In genomic region chr20:45104786-45105185, GRCh38 we compare ENCODE assay signal across 12 cellular contexts. TPM values are rescaled to one million over a fixed set of nuclear protein-coding genes. Genes with fewer than 3 reads are reported as not detected.
A peak's percentile ranks its signal among the peaks of the same experiment; 100 is the strongest.
DNase-seq lines count a peak whose midpoint lies in the region; ATAC-seq, FAIRE-seq and TF ChIP-seq lines count a peak whose summit lies in the region.
"Had no signal": no experiment of that assay in that cellular context is flagged by ENCODE, and none has a peak within 500 bp of the region (broad histone marks: within the 10 kb centered on the region; RNA-seq: fewer than 3 reads in every experiment).

No MANE protein-coding gene starts in this region.

- peak; percentile 95 for DNase-seq in HS-5 (ENCODE audit: low read depth)
- no peak for DNase-seq in SK-N-SH
- DNase-seq in fibroblast of the aortic adventitia (ENCODE audit: low read depth): peak; percentile 73
- DNase-seq in stromal cell of bone marrow (ENCODE audit: low read depth): peak; percentile 73
- no peak for DNase-seq in D341Med (ENCODE audit: low spot score)
- DNase-seq in HepG2 (ENCODE audit: low spot score): no peak
- DNase-seq: activated CD4-positive, alpha-beta T cell treated with anti-CD3 and anti-CD28 coated beads for 4 hours; activated naive CD4-positive, alpha-beta T cell treated with anti-CD3 and anti-CD28 coated beads for 36 hours; H9; NCI-H1417 treated with DMSO at 0.1 percent for 48 hours; Peyer's patch had no signal

- H3K9ac ChIP-seq in SK-N-SH (peak overlapping the region; percentile 48; the same call in 1 of the 2 replicates), HepG2 (ENCODE audit: insufficient read depth, low read depth, low read length) (no peak overlapping the region)

- ATAC-seq in HG02763 (IDR thresholded peaks at IDR 0.05; ENCODE audit: unreplicated experiment) (no peak), HepG2 (no peak)

- no peaks in the 10 kb centered on the region for H3K79me2 ChIP-seq in SK-N-SH (ENCODE audit: insufficient read depth)
- no peaks in the 10 kb centered on the region for H3K79me2 ChIP-seq in HepG2 (ENCODE audit: insufficient read depth, low read length)

- H3K36me3 ChIP-seq in SK-N-SH (replicated peaks in 1 of 2; ENCODE audit: control insufficient read depth in 1 of 2, insufficient read depth in 2 of 2, low read length in 1 of 2) (no peaks in the 10 kb centered on the region), HepG2 (replicated peaks in 1 of 2; ENCODE audit: control insufficient read depth in 1 of 2, insufficient read depth in 2 of 2, low read length in 2 of 2) (no peaks in the 10 kb centered on the region)
- H3K36me3 ChIP-seq: Peyer's patch had no signal

- H3K4me1 ChIP-seq in SK-N-SH (ENCODE audit: control insufficient read depth in 1 of 2, insufficient read depth in 2 of 2, low read depth in 1 of 2, low read length in 1 of 2) (no peaks in the 10 kb centered on the region), HepG2 (ENCODE audit: insufficient read depth, low read length) (peaks cover 18% of the 10 kb centered on the region)

- no peaks in the 10 kb centered on the region for H4K20me1 ChIP-seq in SK-N-SH (ENCODE audit: insufficient read depth)
- no peaks in the 10 kb centered on the region for H4K20me1 ChIP-seq in HepG2 (ENCODE audit: insufficient read depth, low read length)

- TF ChIP-seq EP300 in SK-N-SH (IDR thresholded peaks at IDR 0.05; ENCODE audit: borderline replicate concordance in 1 of 2, low read depth in 1 of 2, low read length in 1 of 2): peak in 1 of 2 experiments; percentile 75; a peak in 2 of 4 replicates
- no peak for TF ChIP-seq EP300 in HepG2 (IDR thresholded peaks at IDR 0.05; ENCODE audit: low read depth in 2 of 2, low read length in 2 of 2)
- no peak for TF ChIP-seq EP300 in HepG2 (CRISPR knock-in tag; IDR thresholded peaks at IDR 0.05; ENCODE audit: borderline replicate concordance)

- no peaks in the 10 kb centered on the region for H3K9me2 ChIP-seq in SK-N-SH

- no peak for FAIRE-seq in HepG2 (lab: Jason Lieb, UNC)

- H3K9me3 ChIP-seq in SK-N-SH: no peaks in the 10 kb centered on the region
- no peaks in the 10 kb centered on the region for H3K9me3 ChIP-seq in HepG2 (ENCODE audit: low read length)
- H3K9me3 ChIP-seq: Peyer's patch had no signal

- WGBS in SK-N-SH (ENCODE audit: low lambda C conversion rate): 18% methylated on average over 5 of the region's 5 CpGs
- 32% methylated on average over 5 of the region's 5 CpGs for WGBS in HepG2 (ENCODE audit: low lambda C conversion rate)

- no TSS peak for BruUV-seq in HepG2 (replicated peaks; lab: Mats Ljungman, UMichigan)

- H2AFZ ChIP-seq in SK-N-SH (ENCODE audit: low read depth) (peak overlapping the region; percentile 60; the same call in 1 of the 2 replicates), HepG2 (ENCODE audit: low read length) (no peak overlapping the region)

- H3K27ac ChIP-seq in SK-N-SH (ENCODE audit: low read depth in 2 of 2, low read length in 1 of 2) (peak overlapping the region; percentile 11 to 74; a peak in 3 of 4 replicates), HepG2 (ENCODE audit: extremely low read length, insufficient read depth, low read length) (no peak overlapping the region)
- H3K27ac ChIP-seq: Peyer's patch had no signal

- H3F3A ChIP-seq in SK-N-SH (replicated peaks; ENCODE audit: insufficient read depth): peaks cover 14% of the 10 kb centered on the region

- H3K4me3 ChIP-seq in SK-N-SH (ENCODE audit: low read depth in 2 of 2, low read length in 1 of 2): no peak overlapping the region
- H3K4me3 ChIP-seq in fibroblast of the aortic adventitia (ENCODE audit: low read depth, low read length): no peak overlapping the region
- no peak overlapping the region for H3K4me3 ChIP-seq in HepG2 (replicated peaks in 1 of 3; ENCODE audit: insufficient read depth in 1 of 3, low read depth in 2 of 3, low read length in 3 of 3)
- H3K4me3 ChIP-seq: Peyer's patch had no signal

- intact Hi-C loops in HepG2 (cut with micrococcal nuclease; ENCODE audit: unreplicated experiment): no loop called here

- peak overlapping the region; percentile 51 for H3K4me2 ChIP-seq in SK-N-SH
- H3K4me2 ChIP-seq in HepG2 (ENCODE audit: low read depth, low read length): no peak overlapping the region

- TF ChIP-seq RAD21 in SK-N-SH (IDR thresholded peaks at IDR 0.05; ENCODE audit: low read length): no peak
- no peak for TF ChIP-seq RAD21 in HepG2 (CRISPR knock-in tag; IDR thresholded peaks at IDR 0.05)

- POLR2A ChIA-PET in SK-N-SH (lab: Yijun Ruan, JAX): no interaction called here
- POLR2A ChIA-PET in HepG2 (lab: Yijun Ruan, JAX): no interaction called here

- CTCF ChIA-PET in SK-N-SH (lab: Yijun Ruan, JAX): interaction anchor here (0.9 to 13.3 kb wide), 5 partner anchors 8 to 186 kb away, joined by 3 to 158 read pairs (median 7); no protein-coding TSS in a partner anchor
- CTCF ChIA-PET in HepG2 (lab: Yijun Ruan, JAX; ENCODE audit: low intra/inter-chr PET ratio, low total read pairs): no interaction called here

- no peak for TF ChIP-seq CTCF in SK-N-SH (IDR thresholded peaks at IDR 0.05)
- no peak for TF ChIP-seq CTCF in fibroblast of the aortic adventitia (IDR thresholded peaks at IDR 0.05; ENCODE audit: insufficient read depth, low read length)
- no peak for TF ChIP-seq CTCF in HepG2 (CRISPR knock-in tag; IDR thresholded peaks at IDR 0.05)

- in situ Hi-C loops in HepG2 (cut with HindIII; ENCODE audit: extremely low pct_ligation_motif_present, low pct_unique_long_range_greater_than_20kb): no loop called here

- H3K27me3 ChIP-seq in SK-N-SH (ENCODE audit: insufficient read depth): no peaks in the 10 kb centered on the region
- peaks cover 1 to 27% of the 10 kb centered on the region in 2 experiments; a peak in 4 of 5 replicates for H3K27me3 ChIP-seq in HepG2 (ENCODE audit: control insufficient read depth in 1 of 2, insufficient read depth in 2 of 2, low read length in 2 of 2)

- TF ChIP-seq POLR2A in HepG2 (IDR thresholded peaks at IDR 0.05; ENCODE audit: insufficient read depth in 1 of 2, low read depth in 2 of 2, low read length in 2 of 2): no peak

RNA-seq across cellular contexts. Expression of gene KCNS1, which starts 3.9 kb away (rescaled TPM):
- 0.07 and 0.13 TPM in 2 replicates for polyA plus RNA-seq in SK-N-SH (2012; rRNA removed)
- polyA plus RNA-seq in SK-N-SH (2012; cell fraction: cytosol; rRNA removed): 0.06 and 0.08 TPM in 2 replicates
- 0.10 and 0.16 TPM in 2 replicates for polyA plus RNA-seq in SK-N-SH (2012; cell fraction: nucleus; rRNA removed)
- total RNA-seq in fibroblast of the aortic adventitia (ENCODE audit: low replicate concordance): 0.18 TPM in 1 of 2 replicates, not detected in the other
- not detected in 2 replicates for total RNA-seq in HepG2 (2016; rRNA removed; fragmentation: Illumina TruSeq; extraction: Trizol)
- not detected in 2 replicates for total RNA-seq in HepG2 (2016; cell fraction: cytosol; rRNA removed; fragmentation: Illumina TruSeq; extraction: Trizol; ENCODE audit: low read depth)
- not detected in 2 replicates for total RNA-seq in HepG2 (2016; cell fraction: insoluble cytoplasmic fraction; rRNA removed; fragmentation: Illumina TruSeq; extraction: Trizol)
- not detected in 2 replicates for total RNA-seq in HepG2 (2016; cell fraction: membrane; rRNA removed; fragmentation: Illumina TruSeq; extraction: Trizol)
- total RNA-seq in HepG2 (2016; cell fraction: nucleus; rRNA removed; fragmentation: Illumina TruSeq; extraction: Trizol): not detected in 2 replicates
- polyA plus RNA-seq in HepG2 (2011; rRNA removed): 0.03 TPM in 1 of 2 replicates, not detected in the other
- polyA plus RNA-seq in HepG2 (2011; cell fraction: cytosol; rRNA removed): not detected in 2 replicates
- not detected in 2 replicates for polyA plus RNA-seq in HepG2 (2011; cell fraction: nucleus; rRNA removed)
- polyA plus RNA-seq in HepG2 (2012): not detected in 2 replicates
- not detected in 2 replicates for polyA plus RNA-seq in HepG2 (2016; cell fraction: cytosol; fragmentation: Illumina TruSeq; extraction: Trizol; ENCODE audit: low read depth)
- polyA plus RNA-seq in HepG2 (2016; cell fraction: insoluble cytoplasmic fraction; fragmentation: Illumina TruSeq; extraction: Trizol; ENCODE audit: low read depth): not detected in 2 replicates
- not detected in 2 replicates for polyA plus RNA-seq in HepG2 (2016; cell fraction: membrane; fragmentation: Illumina TruSeq; extraction: Trizol; ENCODE audit: low read depth)
- not detected in 2 replicates for polyA plus RNA-seq in HepG2 (2016; cell fraction: nucleus; fragmentation: Illumina TruSeq; extraction: Trizol; ENCODE audit: insufficient read depth, low read depth)
- not detected in 2 replicates for polyA minus RNA-seq in HepG2 (2011; rRNA and poly(A)+ RNA removed; ENCODE audit: low replicate concordance)
- not detected in 2 replicates for polyA minus RNA-seq in HepG2 (2011; cell fraction: cytosol; rRNA and poly(A)+ RNA removed)
- polyA minus RNA-seq in HepG2 (2011; cell fraction: nucleus; rRNA and poly(A)+ RNA removed): not detected in 2 replicates

RNA-seq across cellular contexts. Expression of gene WFDC5, which starts 10.2 kb away (rescaled TPM):
- polyA plus RNA-seq in SK-N-SH (2012; rRNA removed) (0.08 and 0.11 TPM in 2 replicates), HepG2 (2011; rRNA removed) (not detected in 2 replicates)
- polyA plus RNA-seq in SK-N-SH (2012; cell fraction: cytosol; rRNA removed): 0.04 TPM in 2 replicates
- polyA plus RNA-seq in SK-N-SH (2012; cell fraction: nucleus; rRNA removed): 0.10 and 0.21 TPM in 2 replicates
- total RNA-seq in fibroblast of the aortic adventitia (ENCODE audit: low replicate concordance) (not detected in 2 replicates), HepG2 (2016; rRNA removed; fragmentation: Illumina TruSeq; extraction: Trizol) (not detected in 2 replicates)
- total RNA-seq in HepG2 (2016; cell fraction: cytosol; rRNA removed; fragmentation: Illumina TruSeq; extraction: Trizol; ENCODE audit: low read depth): not detected in 2 replicates
- not detected in 2 replicates for total RNA-seq in HepG2 (2016; cell fraction: insoluble cytoplasmic fraction; rRNA removed; fragmentation: Illumina TruSeq; extraction: Trizol)
- not detected in 2 replicates for total RNA-seq in HepG2 (2016; cell fraction: membrane; rRNA removed; fragmentation: Illumina TruSeq; extraction: Trizol)
- not detected in 2 replicates for total RNA-seq in HepG2 (2016; cell fraction: nucleus; rRNA removed; fragmentation: Illumina TruSeq; extraction: Trizol)
- polyA plus RNA-seq in HepG2 (2011; cell fraction: cytosol; rRNA removed): not detected in 2 replicates
- polyA plus RNA-seq in HepG2 (2011; cell fraction: nucleus; rRNA removed): not detected in 2 replicates
- not detected in 2 replicates for polyA plus RNA-seq in HepG2 (2012)
- not detected in 2 replicates for polyA plus RNA-seq in HepG2 (2016; cell fraction: cytosol; fragmentation: Illumina TruSeq; extraction: Trizol; ENCODE audit: low read depth)
- polyA plus RNA-seq in HepG2 (2016; cell fraction: insoluble cytoplasmic fraction; fragmentation: Illumina TruSeq; extraction: Trizol; ENCODE audit: low read depth): not detected in 2 replicates
- not detected in 2 replicates for polyA plus RNA-seq in HepG2 (2016; cell fraction: membrane; fragmentation: Illumina TruSeq; extraction: Trizol; ENCODE audit: low read depth)
- not detected in 2 replicates for polyA plus RNA-seq in HepG2 (2016; cell fraction: nucleus; fragmentation: Illumina TruSeq; extraction: Trizol; ENCODE audit: insufficient read depth, low read depth)
- polyA minus RNA-seq in HepG2 (2011; rRNA and poly(A)+ RNA removed; ENCODE audit: low replicate concordance): not detected in 2 replicates
- polyA minus RNA-seq in HepG2 (2011; cell fraction: cytosol; rRNA and poly(A)+ RNA removed): not detected in 2 replicates
- not detected in 2 replicates for polyA minus RNA-seq in HepG2 (2011; cell fraction: nucleus; rRNA and poly(A)+ RNA removed)
- total RNA-seq: activated naive CD4-positive, alpha-beta T cell treated with anti-CD3 and anti-CD28 coated beads for 36 hours; H9; Peyer's patch had no signal

RNA-seq across cellular contexts. Expression of gene WFDC12, which starts 19.5 kb away (rescaled TPM):
- polyA plus RNA-seq in SK-N-SH (2012; rRNA removed): not detected in 2 replicates
- not detected in 2 replicates for polyA plus RNA-seq in SK-N-SH (2012; cell fraction: cytosol; rRNA removed)
- polyA plus RNA-seq in SK-N-SH (2012; cell fraction: nucleus; rRNA removed): not detected in 2 replicates
- not detected in 2 replicates for total RNA-seq in fibroblast of the aortic adventitia (ENCODE audit: low replicate concordance)
- total RNA-seq in HepG2 (2016; rRNA removed; fragmentation: Illumina TruSeq; extraction: Trizol): not detected in 2 replicates
- not detected in 2 replicates for total RNA-seq in HepG2 (2016; cell fraction: cytosol; rRNA removed; fragmentation: Illumina TruSeq; extraction: Trizol; ENCODE audit: low read depth)
- not detected in 2 replicates for total RNA-seq in HepG2 (2016; cell fraction: insoluble cytoplasmic fraction; rRNA removed; fragmentation: Illumina TruSeq; extraction: Trizol)
- total RNA-seq in HepG2 (2016; cell fraction: membrane; rRNA removed; fragmentation: Illumina TruSeq; extraction: Trizol): not detected in 2 replicates
- not detected in 2 replicates for total RNA-seq in HepG2 (2016; cell fraction: nucleus; rRNA removed; fragmentation: Illumina TruSeq; extraction: Trizol)
- not detected in 2 replicates for polyA plus RNA-seq in HepG2 (2011; rRNA removed)
- not detected in 2 replicates for polyA plus RNA-seq in HepG2 (2011; cell fraction: cytosol; rRNA removed)
- not detected in 2 replicates for polyA plus RNA-seq in HepG2 (2011; cell fraction: nucleus; rRNA removed)
- polyA plus RNA-seq in HepG2 (2012): not detected in 2 replicates
- not detected in 2 replicates for polyA plus RNA-seq in HepG2 (2016; cell fraction: cytosol; fragmentation: Illumina TruSeq; extraction: Trizol; ENCODE audit: low read depth)
- polyA plus RNA-seq in HepG2 (2016; cell fraction: insoluble cytoplasmic fraction; fragmentation: Illumina TruSeq; extraction: Trizol; ENCODE audit: low read depth): not detected in 2 replicates
- not detected in 2 replicates for polyA plus RNA-seq in HepG2 (2016; cell fraction: membrane; fragmentation: Illumina TruSeq; extraction: Trizol; ENCODE audit: low read depth)
- not detected in 2 replicates for polyA plus RNA-seq in HepG2 (2016; cell fraction: nucleus; fragmentation: Illumina TruSeq; extraction: Trizol; ENCODE audit: insufficient read depth, low read depth)
- polyA minus RNA-seq in HepG2 (2011; rRNA and poly(A)+ RNA removed; ENCODE audit: low replicate concordance): not detected in 2 replicates
- not detected in 2 replicates for polyA minus RNA-seq in HepG2 (2011; cell fraction: cytosol; rRNA and poly(A)+ RNA removed)
- polyA minus RNA-seq in HepG2 (2011; cell fraction: nucleus; rRNA and poly(A)+ RNA removed): not detected in 2 replicates
- total RNA-seq: activated naive CD4-positive, alpha-beta T cell treated with anti-CD3 and anti-CD28 coated beads for 36 hours; H9; Peyer's patch had no signal

Comparison
In these comparisons a context has a peak if more than half of its experiments do, and no peak if none do; other contexts are left out.
1. DNase-seq: peak in HS-5 (single experiment), fibroblast of the aortic adventitia (single experiment) and stromal cell of bone marrow (single experiment); none in SK-N-SH (single experiment), D341Med (single experiment) and HepG2 (single experiment).